1 cellular context compared by ENCODE assay signal in genomic region chr1:89018318-89018717, GRCh38. TPM values are rescaled to one million over a fixed set of nuclear protein-coding genes. Genes with fewer than 3 reads are reported as not detected.
"Had no signal": no experiment of that assay in that cellular context is flagged by ENCODE, and none has a peak within 500 bp of the region (broad histone marks: within the 10 kb centered on the region; RNA-seq: fewer than 3 reads in every experiment).

No MANE protein-coding gene starts in this region.

RNA-seq across cellular contexts. Expression of gene GBP3, which starts 4.3 kb away (rescaled TPM):
- polyA plus RNA-seq: cardiac muscle cell had no signal
